13 cellular contexts compared by ENCODE assay signal in genomic region chr2:116719841-116720240, GRCh38.
DNase-seq lines count a peak whose midpoint lies in the region; ATAC-seq and TF ChIP-seq lines count a peak whose summit lies in the region.
"Had no signal": no experiment of that assay in that cellular context is flagged by ENCODE, and none has a peak within 500 bp of the region (broad histone marks: within the 10 kb centered on the region; RNA-seq: fewer than 3 reads in every experiment).

No MANE protein-coding gene starts in this region.

- H3K4me1 ChIP-seq in RWPE2 (ENCODE audit: insufficient read depth, poor library complexity, severe bottlenecking) (peaks cover 52% of the 10 kb centered on the region), foreskin keratinocyte (no peaks in the 10 kb centered on the region), osteoblast (ENCODE audit: insufficient read depth, low read length) (no peaks in the 10 kb centered on the region)

- H3K4me1 Mint-ChIP-seq in activated naive CD8-positive, alpha-beta T cell treated with anti-CD3 and anti-CD28 coated beads, Interleukin-2, amount 50 U/mL, for 24 hours, result no peaks in the 10 kb centered on the region
- H3K4me1 Mint-ChIP-seq: stimulated activated naive CD8-positive, alpha-beta T cell treated with anti-CD3 and anti-CD28 coated beads, Interleukin-15, amount 100 ng/mL, for 72 hours had no signal

- H3K27ac ChIP-seq in RWPE2 (ENCODE audit: poor library complexity, severe bottlenecking) (peak overlapping the region; percentile 61), foreskin keratinocyte (no peak overlapping the region), osteoblast (ENCODE audit: low read depth, low read length) (no peak overlapping the region)

- H3K36me3 ChIP-seq in RWPE2 (ENCODE audit: low read depth), result no peaks in the 10 kb centered on the region
- H3K36me3 ChIP-seq in osteoblast (ENCODE audit: insufficient read depth, low read length), result no peaks in the 10 kb centered on the region

- no peaks in the 10 kb centered on the region for H4K20me1 ChIP-seq in osteoblast (ENCODE audit: insufficient read depth, low read length)

- intact Hi-C loops in lower leg skin (cut with DNase I; ENCODE audit: low total_unique reads), result no loop called here

- H3K27me3 ChIP-seq in RWPE2 (ENCODE audit: insufficient read depth, poor library complexity, severe bottlenecking) (no peaks in the 10 kb centered on the region), foreskin keratinocyte (no peaks in the 10 kb centered on the region), osteoblast (ENCODE audit: insufficient read depth, low read length) (no peaks in the 10 kb centered on the region)

- H3K79me2 ChIP-seq in osteoblast (ENCODE audit: insufficient read depth, low read length), result no peaks in the 10 kb centered on the region

- no peak overlapping the region for H3K4me2 ChIP-seq in osteoblast (ENCODE audit: insufficient read depth, low read length)

- DNase-seq in DMS53 treated with DMSO at 0.1 percent for 48 hours (lab: John Stamatoyannopoulos, UW; ENCODE audit: unreplicated experiment) (peak; percentile 92), NCI-H2081 (lab: John Stamatoyannopoulos, UW) (peak; percentile 88 to 96), RWPE2 (ENCODE audit: low spot score) (peak; percentile 92), foreskin keratinocyte (peak; percentile 16 to 72), lower leg skin (ENCODE audit: low spot score in 2 of 2) (no peak), osteoblast (ENCODE audit: insufficient read length, low spot score, missing footprints) (no peak)
- DNase-seq in activated naive CD8-positive, alpha-beta T cell treated with anti-CD3 and anti-CD28 coated beads, Interleukin-2, amount 50 U/mL, for 24 hours, result no peak
- DNase-seq in activated CD8-positive, alpha-beta memory T cell treated with anti-CD3 and anti-CD28 coated beads, Interleukin-2, amount 50 U/mL, for 48 hours, result no peak
- DNase-seq: effector CD8-positive, alpha-beta T cell; hypothalamus; posterior cingulate gyrus; stimulated activated naive CD8-positive, alpha-beta T cell treated with anti-CD3 and anti-CD28 coated beads, Interleukin-15, amount 100 ng/mL, for 72 hours had no signal

- H3K4me3 ChIP-seq in RWPE2 (ENCODE audit: severe bottlenecking), result no peak overlapping the region
- no peak overlapping the region for H3K4me3 ChIP-seq in lower leg skin (ENCODE audit: low read depth, poor library complexity, severe bottlenecking)
- H3K4me3 ChIP-seq in osteoblast (ENCODE audit: insufficient read depth, low read length), result no peak overlapping the region
- H3K4me3 ChIP-seq: lung had no signal

- H3K27me3 Mint-ChIP-seq in activated naive CD8-positive, alpha-beta T cell treated with anti-CD3 and anti-CD28 coated beads, Interleukin-2, amount 50 U/mL, for 24 hours, result no peaks in the 10 kb centered on the region
- H3K27me3 Mint-ChIP-seq: stimulated activated naive CD8-positive, alpha-beta T cell treated with anti-CD3 and anti-CD28 coated beads, Interleukin-15, amount 100 ng/mL, for 72 hours had no signal

- no peaks in the 10 kb centered on the region for H3K9me3 ChIP-seq in RWPE2 (ENCODE audit: severe bottlenecking)
- H3K9me3 ChIP-seq in osteoblast (ENCODE audit: low read depth, low read length), result peaks cover 3% of the 10 kb centered on the region

- TF ChIP-seq CTCF in RWPE2 (IDR thresholded peaks at IDR 0.05; ENCODE audit: poor library complexity, severe bottlenecking), result no peak
- no peak for TF ChIP-seq CTCF in foreskin keratinocyte (conservative IDR thresholded peaks at IDR 0.05)
- TF ChIP-seq CTCF in lower leg skin (IDR thresholded peaks at IDR 0.05), result no peak
- TF ChIP-seq CTCF in osteoblast (IDR thresholded peaks at IDR 0.05; ENCODE audit: extremely low read depth, low read depth, low read length), result no peak

- no peak overlapping the region for H3K27ac Mint-ChIP-seq in activated naive CD8-positive, alpha-beta T cell treated with anti-CD3 and anti-CD28 coated beads, Interleukin-2, amount 50 U/mL, for 24 hours
- H3K27ac Mint-ChIP-seq: stimulated activated naive CD8-positive, alpha-beta T cell treated with anti-CD3 and anti-CD28 coated beads, Interleukin-15, amount 100 ng/mL, for 72 hours had no signal

- TF ChIP-seq POLR2A in lower leg skin (IDR thresholded peaks at IDR 0.05), result no peak

- WGBS in lower leg skin, 2 donors, result 58 to 64% methylated on average over 2 of the region's 2 CpGs

- ATAC-seq in RWPE2 (ENCODE audit: low read depth) (peak; percentile 75), foreskin keratinocyte (peak; percentile 41)
- no peak for ATAC-seq in activated naive CD8-positive, alpha-beta T cell treated with anti-CD3 and anti-CD28 coated beads, Interleukin-2, amount 50 U/mL, for 24 hours
- ATAC-seq: stimulated activated naive CD8-positive, alpha-beta T cell treated with anti-CD3 and anti-CD28 coated beads, Interleukin-15, amount 100 ng/mL, for 72 hours had no signal

- H2AFZ ChIP-seq in osteoblast (ENCODE audit: low read length), result no peak overlapping the region

- H3K36me3 Mint-ChIP-seq in activated naive CD8-positive, alpha-beta T cell treated with anti-CD3 and anti-CD28 coated beads, Interleukin-2, amount 50 U/mL, for 24 hours (ENCODE audit: low read depth), result no peaks in the 10 kb centered on the region

- H3K4me3 Mint-ChIP-seq in activated naive CD8-positive, alpha-beta T cell treated with anti-CD3 and anti-CD28 coated beads, Interleukin-2, amount 50 U/mL, for 24 hours, result no peak overlapping the region
- H3K4me3 Mint-ChIP-seq: stimulated activated naive CD8-positive, alpha-beta T cell treated with anti-CD3 and anti-CD28 coated beads, Interleukin-15, amount 100 ng/mL, for 72 hours had no signal

- H3K9me3 Mint-ChIP-seq in activated naive CD8-positive, alpha-beta T cell treated with anti-CD3 and anti-CD28 coated beads, Interleukin-2, amount 50 U/mL, for 24 hours, result peaks cover 3% of the 10 kb centered on the region

Comparison
In these comparisons a context has a peak if more than half of its experiments do, and no peak if none do; other contexts are left out.
1. DNase-seq: peak in DMS53 treated with DMSO at 0.1 percent for 48 hours (single experiment), NCI-H2081 (2 of 2), RWPE2 (single experiment) and foreskin keratinocyte (2 of 2); none in activated naive CD8-positive, alpha-beta T cell treated with anti-CD3 and anti-CD28 coated beads, Interleukin-2, amount 50 U/mL, for 24 hours (single experiment), lower leg skin (0 of 2), osteoblast (single experiment) and activated CD8-positive, alpha-beta memory T cell treated with anti-CD3 and anti-CD28 coated beads, Interleukin-2, amount 50 U/mL, for 48 hours (single experiment).